25 cellular contexts compared by ENCODE assay signal in the genomic region with DNA sequence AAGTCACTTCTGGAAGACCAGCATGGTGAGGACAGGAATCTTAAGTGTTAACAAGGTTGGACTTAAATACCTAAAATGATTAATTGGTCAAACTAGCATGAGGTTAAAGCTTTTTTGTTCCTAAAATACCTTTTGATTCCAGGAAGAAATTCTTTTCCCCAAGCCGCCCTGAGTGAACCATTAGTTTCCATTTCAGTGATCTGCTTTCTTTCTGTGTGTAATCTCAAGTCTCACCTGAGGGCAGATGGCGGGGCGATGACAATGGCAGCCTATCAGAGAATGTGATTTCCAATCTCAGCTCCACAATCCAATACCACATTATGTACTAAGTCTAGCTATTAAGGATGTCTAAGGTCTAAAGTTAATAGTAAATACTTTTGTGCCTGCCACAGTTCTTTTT.
"Had no signal": no experiment of that assay in that cellular context is flagged by ENCODE, and none has a peak within 500 bp of the region (broad histone marks: within the 10 kb centered on the region; RNA-seq: fewer than 3 reads in every experiment).

No MANE protein-coding gene starts in this region.

- H3K4me1 ChIP-seq: colonic mucosa, parathyroid adenoma, transverse colon, vagina had no signal

- H2AFZ ChIP-seq: parathyroid adenoma had no signal

- H3K27ac ChIP-seq: colonic mucosa, epithelial cell of prostate, esophagus squamous epithelium, parathyroid adenoma, transverse colon, vagina, VCaP had no signal

- DNase-seq: activated CD4-positive, alpha-beta T cell treated with anti-CD3 and anti-CD28 coated beads for 4 hours; activated CD4-positive, alpha-beta T cell treated with anti-CD3 and anti-CD28 coated beads, Interleukin-2, amount 50 U/mL, for 4 hours; activated naive CD4-positive, alpha-beta T cell; activated T-cell treated with anti-CD3 and anti-CD28 coated beads for 4 hours; activated T-cell treated with anti-CD3 and anti-CD28 coated beads, Interleukin-2, amount 50 U/mL, for 72 hours; cerebellar nuclear complex; colonic mucosa; effector CD8-positive, alpha-beta T cell; esophagus squamous epithelium; foreskin melanocyte; left colon; naive thymus-derived CD8-positive, alpha-beta T cell; nucleus accumbens; right cardiac atrium; stimulated activated CD4-positive, alpha-beta T cell treated with anti-CD3 and anti-CD28 coated beads, Interleukin-2, amount 100 ng/mL, for 48 hours; stimulated activated naive CD4-positive, alpha-beta T cell treated with Interleukin-2 at 50 U/mL for 16 hours; T-helper 9 cell; transverse colon had no signal

- H3K9me3 ChIP-seq: colonic mucosa, esophagus squamous epithelium, transverse colon, vagina had no signal

- H3K9ac ChIP-seq: parathyroid adenoma had no signal

- H3K79me2 ChIP-seq: parathyroid adenoma had no signal

- ATAC-seq: activated naive CD4-positive, alpha-beta T cell treated with anti-CD3 and anti-CD28 coated beads, Interleukin-2, amount 50 U/mL, for 72 hours; activated T-cell treated with anti-CD3 and anti-CD28 coated beads, Interleukin-2, amount 50 U/mL, for 72 hours; left colon; naive thymus-derived CD8-positive, alpha-beta T cell; right cardiac atrium had no signal

- H3K4me3 ChIP-seq: colonic mucosa, esophagus squamous epithelium, transverse colon, vagina had no signal

- H3K36me3 ChIP-seq: colonic mucosa, esophagus squamous epithelium, transverse colon, vagina had no signal

- H3K27me3 ChIP-seq: colonic mucosa, transverse colon, vagina had no signal

- FAIRE-seq: bronchial epithelial cell, keratinocyte had no signal
